ENCODE assay signal across 1 cellular context in genomic region chr4:56978750-56979303, GRCh38.
TF ChIP-seq lines count a peak whose summit lies in the region.

Gene POLR2B, plus strand, starts transcription at chr4:56978896. Its CDS starts 90 bp downstream, at chr4:56978986.

TF ChIP-seq in GM12878, 131 proteins besides CTCF, POLR2A, EP300 and RAD21 (continued from another document):
- TF ChIP-seq BCL3 (IDR thresholded peaks at IDR 0.05; ENCODE audit: borderline replicate concordance, insufficient read depth, low read depth, low read length, poor library complexity, severe bottlenecking) (no peak), HDAC6 (IDR thresholded peaks at IDR 0.05; ENCODE audit: unreplicated experiment) (no peak), ZNF274 (IDR thresholded peaks at IDR 0.05; ENCODE audit: insufficient read depth, insufficient read length) (no peak), ZNF592 (IDR thresholded peaks at IDR 0.05) (no peak)
